In the genomic region with DNA sequence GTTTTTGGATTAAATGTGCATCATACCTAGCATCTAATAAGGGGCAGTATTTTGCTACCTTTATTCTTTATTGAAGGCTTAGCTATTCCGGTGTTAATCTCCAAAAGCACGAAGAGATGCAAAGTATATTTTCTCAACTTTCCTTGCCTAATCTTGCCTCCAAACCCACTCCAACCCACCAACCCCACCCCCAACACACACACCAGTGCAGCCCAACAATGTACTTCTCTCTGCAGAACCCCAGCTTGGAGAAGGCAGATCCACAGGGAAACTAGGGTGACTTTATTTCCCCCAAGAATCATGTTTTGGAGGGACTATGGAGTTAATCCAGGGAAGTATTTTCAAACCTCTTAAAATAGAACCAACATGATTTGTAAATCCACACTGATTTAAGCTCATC, we compare ENCODE assay signal across 15 cellular contexts.
DNase-seq lines count a peak whose midpoint lies in the region; ATAC-seq, FAIRE-seq and TF ChIP-seq lines count a peak whose summit lies in the region.
"Had no signal": no experiment of that assay in that cellular context is flagged by ENCODE, and none has a peak within 500 bp of the region (broad histone marks: within the 10 kb centered on the region; RNA-seq: fewer than 3 reads in every experiment).

No MANE protein-coding gene starts in this region.

- H3K79me2 ChIP-seq in K562 (ENCODE audit: control insufficient read depth, insufficient read depth, low read length): peaks cover 86% of the 10 kb centered on the region

- H3K36me3 ChIP-seq in Caco-2 (ENCODE audit: control insufficient read depth, insufficient read depth, low read length): peaks cover 14% of the 10 kb centered on the region
- H3K36me3 ChIP-seq in Panc1 (ENCODE audit: control insufficient read depth, insufficient read depth, low read length): no peaks in the 10 kb centered on the region
- peaks cover 99% of the 10 kb centered on the region for H3K36me3 ChIP-seq in K562 (ENCODE audit: control insufficient read depth, insufficient read depth, low read length)

- no peak for TF ChIP-seq EP300 in K562 (IDR thresholded peaks at IDR 0.05; ENCODE audit: low read length)

- H3K27me3 Mint-ChIP-seq in Caco-2 (ENCODE audit: insufficient read depth, unreplicated experiment): no peaks in the 10 kb centered on the region
- H3K27me3 Mint-ChIP-seq: B cell; CD8-positive, alpha-beta memory T cell had no signal

- intact Hi-C loops in Caco-2 (cut with micrococcal nuclease; ENCODE audit: unreplicated experiment): no loop called here
- intact Hi-C loops in Panc1 (cut with micrococcal nuclease; ENCODE audit: unreplicated experiment): no loop called here
- intact Hi-C loops in K562 (cut with micrococcal nuclease): no loop called here

- H3K9me3 ChIP-seq in Caco-2 (no peaks in the 10 kb centered on the region), Panc1 (ENCODE audit: control insufficient read depth, insufficient read depth, low read depth, low read length) (no peaks in the 10 kb centered on the region), K562 (replicated peaks; ENCODE audit: control insufficient read depth, insufficient read depth, low read depth, low read length) (no peaks in the 10 kb centered on the region)
- H3K9me3 ChIP-seq: BLaER1 treated with 17β-estradiol and CSF1 and Interleukin-3, amounts not matched to agents 10 nM and 100 nM; HAP-1 had no signal

- H2AFZ ChIP-seq in K562 (ENCODE audit: low read depth, low read length): no peak overlapping the region

- CTCF ChIA-PET in Caco-2 (lab: Charles Lee) (interaction anchor here (0.9 to 3.2 kb wide), 4 partner anchors 9 to 101 kb away, joined by 3 to 18 read pairs (median 6); partner anchors contain the start of gene ZMYND8), Panc1 (lab: Charles Lee) (no interaction called here), K562 (lab: Yijun Ruan, JAX; ENCODE audit: low intra/inter-chr PET ratio) (no interaction called here)

- H3K4me1 ChIP-seq in Caco-2 (peaks cover 21% of the 10 kb centered on the region), Panc1 (ENCODE audit: control insufficient read depth, insufficient read depth, low read length) (peaks cover 16% of the 10 kb centered on the region), K562 (replicated peaks in 1 of 2; ENCODE audit: control insufficient read depth in 2 of 2, insufficient read depth in 2 of 2, low read length in 2 of 2) (peaks cover 0 to 10% of the 10 kb centered on the region in 2 experiments; a peak in 3 of 5 replicates)

- H3K27me3 ChIP-seq in Caco-2 (replicated peaks; ENCODE audit: control insufficient read depth, insufficient read depth, low read length) (no peaks in the 10 kb centered on the region), Panc1 (ENCODE audit: control insufficient read depth, insufficient read depth, low read length) (no peaks in the 10 kb centered on the region), K562 (ENCODE audit: control insufficient read depth in 2 of 2, insufficient read depth in 2 of 2, low read length in 2 of 2) (no peaks in the 10 kb centered on the region)
- H3K27me3 ChIP-seq: BLaER1 treated with 17β-estradiol and CSF1 and Interleukin-3, amounts not matched to agents 10 nM and 100 nM had no signal

- no peak overlapping the region for H3K4me3 Mint-ChIP-seq in Caco-2 (ENCODE audit: unreplicated experiment)
- H3K4me3 Mint-ChIP-seq in stimulated activated effector memory CD8-positive, alpha-beta T cell treated with anti-CD3 and anti-CD28 coated beads, Interleukin-12 subunit alpha, Interleukin-12 subunit beta, amount 100 ng/mL, for 72 hours: no peak overlapping the region
- H3K4me3 Mint-ChIP-seq: B cell; CD8-positive, alpha-beta memory T cell had no signal

- peak overlapping the region; percentile 62 for H3K27ac Mint-ChIP-seq in Caco-2 (ENCODE audit: unreplicated experiment)
- H3K27ac Mint-ChIP-seq in stimulated activated effector memory CD8-positive, alpha-beta T cell treated with anti-CD3 and anti-CD28 coated beads, Interleukin-12 subunit alpha, Interleukin-12 subunit beta, amount 100 ng/mL, for 72 hours: peak overlapping the region; percentile 52
- H3K27ac Mint-ChIP-seq: B cell had no signal

- BruUV-seq in Caco-2 (replicated peaks; lab: Mats Ljungman, UMichigan) (no TSS peak), Panc1 (replicated peaks; lab: Mats Ljungman, UMichigan) (no TSS peak), K562 (replicated peaks; lab: Mats Ljungman, UMichigan) (no TSS peak)

- no peak overlapping the region for H3K4me3 ChIP-seq in Caco-2 (ENCODE audit: low read depth, low read length)
- H3K4me3 ChIP-seq in Panc1 (ENCODE audit: low read depth in 2 of 2, low read length in 2 of 2): no peak overlapping the region
- no peak overlapping the region for H3K4me3 ChIP-seq in K562
- H3K4me3 ChIP-seq: BLaER1 treated with 17β-estradiol and CSF1 and Interleukin-3, amounts not matched to agents 10 nM and 100 nM; HAP-1 had no signal

- in situ Hi-C loops in Panc1 (cut with HindIII; ENCODE audit: low pct_unique_long_range_greater_than_20kb, low sequenced_read_pairs): no loop called here
- in situ Hi-C loops in K562 (cut with MboI): loop anchor here (10.0 kb wide), 1 partner anchor 322 kb away; no protein-coding TSS in a partner anchor

- H3K4me1 Mint-ChIP-seq in Caco-2 (ENCODE audit: low read depth, unreplicated experiment): peaks cover 38% of the 10 kb centered on the region
- H3K4me1 Mint-ChIP-seq in stimulated activated effector memory CD8-positive, alpha-beta T cell treated with anti-CD3 and anti-CD28 coated beads, Interleukin-12 subunit alpha, Interleukin-12 subunit beta, amount 100 ng/mL, for 72 hours: peaks cover 11% of the 10 kb centered on the region
- H3K4me1 Mint-ChIP-seq: B cell had no signal

- peaks cover 13% of the 10 kb centered on the region for H4K20me1 ChIP-seq in K562 (replicated peaks; ENCODE audit: control insufficient read depth, insufficient read depth, low read length)

- DNase-seq in Caco-2 (no peak), Panc1 (ENCODE audit: low read depth, low spot score) (no peak), K562 (ENCODE audit: extremely low read depth in 1 of 4, low spot score in 3 of 4) (no peak), left lobe of liver (ENCODE audit: low spot score) (no peak), NCI-H187 treated with DMSO at 0.1 percent for 48 hours (lab: John Stamatoyannopoulos, UW) (no peak), iPS-NIHi11 (ENCODE audit: low spot score) (no peak)
- no peak for DNase-seq in stimulated activated effector memory CD8-positive, alpha-beta T cell treated with anti-CD3 and anti-CD28 coated beads, Interleukin-12 subunit alpha, Interleukin-12 subunit beta, amount 100 ng/mL, for 72 hours (ENCODE audit: low spot score in 2 of 2)
- DNase-seq: CD8-positive, alpha-beta memory T cell; COR-L47 had no signal

- H3K36me3 Mint-ChIP-seq in Caco-2 (ENCODE audit: insufficient read depth, unreplicated experiment): peaks cover 95% of the 10 kb centered on the region
- peaks cover 97% of the 10 kb centered on the region for H3K36me3 Mint-ChIP-seq in stimulated activated effector memory CD8-positive, alpha-beta T cell treated with anti-CD3 and anti-CD28 coated beads, Interleukin-12 subunit alpha, Interleukin-12 subunit beta, amount 100 ng/mL, for 72 hours

- FAIRE-seq in K562 (lab: Jason Lieb, UNC): no peak
- FAIRE-seq: D721Med, G401.6, H1 had no signal

- H3K4me2 ChIP-seq in K562 (ENCODE audit: insufficient read depth, low read length): no peak overlapping the region
- H3K4me2 ChIP-seq: BLaER1 treated with 17β-estradiol and CSF1 and Interleukin-3, amounts not matched to agents 10 nM and 100 nM had no signal

- 93% methylated on average over 2 of the region's 2 CpGs for WGBS in K562 (ENCODE audit: insufficient coverage, low coverage, missing lambda C conversion rate)

- H3K9me3 Mint-ChIP-seq in Caco-2 (ENCODE audit: unreplicated experiment): no peaks in the 10 kb centered on the region
- no peaks in the 10 kb centered on the region for H3K9me3 Mint-ChIP-seq in stimulated activated effector memory CD8-positive, alpha-beta T cell treated with anti-CD3 and anti-CD28 coated beads, Interleukin-12 subunit alpha, Interleukin-12 subunit beta, amount 100 ng/mL, for 72 hours

- TF ChIP-seq CTCF in Caco-2 (IDR thresholded peaks at IDR 0.05; ENCODE audit: insufficient read depth in 1 of 2, low read depth in 1 of 2, low read length in 1 of 2, severe bottlenecking in 1 of 2, unreplicated experiment in 1 of 2) (no peak), Panc1 (IDR thresholded peaks at IDR 0.05) (no peak), K562 (IDR thresholded peaks at IDR 0.05 in 2 of 3, conservative IDR thresholded peaks at IDR 0.05 in 1 of 3; ENCODE audit: insufficient read depth in 2 of 3, low read depth in 1 of 3, low read length in 3 of 3) (no peak)

- TF ChIP-seq POLR2A in K562 (conservative IDR thresholded peaks at IDR 0.05): no peak; the same call in 1 of the 2 replicates

- ATAC-seq in Panc1: no peak
- ATAC-seq in K562: no peak
- ATAC-seq in stimulated activated effector memory CD8-positive, alpha-beta T cell treated with anti-CD3 and anti-CD28 coated beads, Interleukin-12 subunit alpha, Interleukin-12 subunit beta, amount 100 ng/mL, for 72 hours: no peak
- no peak for ATAC-seq in left lobe of liver

- H3K9me1 ChIP-seq in K562 (ENCODE audit: control insufficient read depth, insufficient read depth, low read length): no peaks in the 10 kb centered on the region

- H3K9ac ChIP-seq in K562 (ENCODE audit: insufficient read depth in 1 of 2, low read depth in 2 of 2, low read length in 2 of 2): no peak overlapping the region
- H3K9ac ChIP-seq: BLaER1 treated with 17β-estradiol and CSF1 and Interleukin-3, amounts not matched to agents 10 nM and 100 nM had no signal

- POLR2A ChIA-PET in Caco-2 (lab: Charles Lee) (interaction anchor here (0.8 to 1.4 kb wide), 2 partner anchors 73 to 76 kb away, joined by 5 read pairs; partner anchors contain the start of gene ZMYND8), Panc1 (lab: Charles Lee) (interaction anchor here (0.5 to 0.6 kb wide), 2 partner anchors 57 to 163 kb away, joined by 4 to 5 read pairs; no protein-coding TSS in a partner anchor), K562 (lab: Yijun Ruan, JAX) (interaction anchor here (0.5 to 2.7 kb wide), 3 partner anchors 8 to 131 kb away, joined by 3 to 9 read pairs (median 8); no protein-coding TSS in a partner anchor)

- TF ChIP-seq RAD21 in K562 (CRISPR knock-in tag; conservative IDR thresholded peaks at IDR 0.05 in 1 of 2, IDR thresholded peaks at IDR 0.05 in 1 of 2): no peak

- H3K27ac ChIP-seq in Panc1 (ENCODE audit: low read length) (peak overlapping the region; percentile 1; the same call in 1 of the 2 replicates), K562 (ENCODE audit: extremely low read depth, low read depth, low read length) (no peak overlapping the region)
- H3K27ac ChIP-seq: BLaER1 treated with 17β-estradiol and CSF1 and Interleukin-3, amounts not matched to agents 10 nM and 100 nM had no signal

TF ChIP-seq in K562, 482 proteins besides CTCF, POLR2A, EP300 and RAD21 (continues in another document):
- TF ChIP-seq EWSR1 (IDR thresholded peaks at IDR 0.05; ENCODE audit: borderline replicate concordance, low read depth, partially characterized antibody): peak; percentile 40
